25 cellular contexts compared by ENCODE assay signal in the genomic region with DNA sequence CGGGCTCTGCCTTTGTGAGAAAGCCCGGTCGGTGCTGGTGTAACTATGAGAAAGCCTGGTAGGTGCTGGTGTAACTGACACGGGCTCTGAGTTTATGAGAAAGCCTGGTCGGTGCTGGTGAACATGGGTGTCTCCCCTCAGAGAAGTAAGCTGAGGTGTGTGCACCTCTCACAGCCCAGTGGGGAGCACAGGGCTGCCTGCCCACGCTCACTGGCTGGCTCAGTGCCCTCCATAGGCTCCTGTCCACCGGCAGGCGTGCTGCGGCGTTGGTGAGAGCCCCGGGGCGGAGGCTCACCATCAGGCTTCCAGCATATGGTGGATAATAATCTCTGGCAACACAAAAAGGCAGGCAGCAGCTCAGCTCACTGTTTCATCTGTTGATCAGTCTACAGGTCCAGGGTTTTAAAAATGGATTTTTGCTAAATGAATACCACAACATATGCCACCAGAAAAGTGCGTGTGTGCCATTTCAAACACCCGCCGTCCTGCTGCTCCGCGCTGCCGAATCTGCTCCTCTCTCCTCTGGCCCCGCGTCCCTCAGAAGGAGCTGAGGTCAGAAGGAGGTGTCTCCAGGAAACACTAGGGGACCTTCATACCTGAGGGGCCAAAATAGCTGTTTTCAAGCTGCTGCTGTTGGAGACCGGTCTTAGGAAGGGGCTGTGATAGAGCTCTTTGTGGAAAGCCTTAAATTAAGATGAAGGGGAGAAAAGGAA.
DNase-seq lines count a peak whose midpoint lies in the region; TF ChIP-seq lines count a peak whose summit lies in the region.
"Had no signal": no experiment of that assay in that cellular context is flagged by ENCODE, and none has a peak within 500 bp of the region (broad histone marks: within the 10 kb centered on the region; RNA-seq: fewer than 3 reads in every experiment).

No MANE protein-coding gene starts in this region.

- H3K9ac ChIP-seq in Karpas-422 (ENCODE audit: low read length), result no peak overlapping the region

- peak; percentile 38 for DNase-seq in activated effector memory CD4-positive, alpha-beta T cell treated with anti-CD3 and anti-CD28 coated beads, Interleukin-2, amount 50 U/mL, for 16 hours
- no peak for DNase-seq in activated effector memory CD4-positive, alpha-beta T cell treated with Interleukin-2 at 50 U/mL for 16 hours
- peak; percentile 8 to 34 (median 18) for DNase-seq in Peyer's patch
- DNase-seq in islet precursor cell, result peak; percentile 37
- DNase-seq in transverse colon, result peak; percentile 1
- no peak for DNase-seq in Karpas-422
- DNase-seq in HUDEP-2 (lab: John Stamatoyannopoulos, UW; ENCODE audit: unreplicated experiment in 76 of 76), result no peak
- DNase-seq in NCI-H1105 treated with DMSO at 0.1 percent for 48 hours (lab: John Stamatoyannopoulos, UW), result no peak
- DNase-seq: activated CD4-positive, alpha-beta T cell treated with anti-CD3 and anti-CD28 coated beads for 1 hour; activated naive CD4-positive, alpha-beta T cell treated with anti-CD3 and anti-CD28 coated beads, Interleukin-2, amount 50 U/mL, for 16 hours; activated T-cell treated with anti-CD3 and anti-CD28 coated beads, Interleukin-2, amount 50 U/mL, for 48 hours; AML-193; CD8-positive, alpha-beta T cell; dermis blood vessel endothelial cell; GF-D8; Kasumi-1; kidney; NCI-H187; nephron progenitor cell; right lobe of liver; SHP77 treated with DMSO at 0.1 percent for 48 hours had no signal

- H2AFZ ChIP-seq in Karpas-422 (ENCODE audit: low read length), result no peak overlapping the region
- H2AFZ ChIP-seq: GM23338 had no signal

- no peak overlapping the region for H3K4me3 ChIP-seq in Peyer's patch
- H3K4me3 ChIP-seq in transverse colon, result no peak overlapping the region
- no peak overlapping the region for H3K4me3 ChIP-seq in Karpas-422 (ENCODE audit: low read length)
- H3K4me3 ChIP-seq: cardiac muscle cell, GM23338, lung, right lobe of liver, upper lobe of left lung had no signal

- no peak for TF ChIP-seq POLR2A in Peyer's patch (IDR thresholded peaks at IDR 0.05)
- TF ChIP-seq POLR2A in transverse colon (IDR thresholded peaks at IDR 0.05), result no peak

- H3K4me1 ChIP-seq in Peyer's patch (no peaks in the 10 kb centered on the region), transverse colon (no peaks in the 10 kb centered on the region), Karpas-422 (ENCODE audit: low read length) (no peaks in the 10 kb centered on the region)
- H3K4me1 ChIP-seq: right lobe of liver, upper lobe of left lung had no signal

- no peak for TF ChIP-seq CTCF in Peyer's patch (IDR thresholded peaks at IDR 0.05)
- TF ChIP-seq CTCF in transverse colon (IDR thresholded peaks at IDR 0.05), result no peak

- H3K27me3 ChIP-seq in Peyer's patch (no peaks in the 10 kb centered on the region), transverse colon (peaks cover 40% of the 10 kb centered on the region), Karpas-422 (ENCODE audit: low read length) (no peaks in the 10 kb centered on the region)
- H3K27me3 ChIP-seq: right lobe of liver had no signal

- intact Hi-C loops in transverse colon (cut with DNase I; ENCODE audit: low total_unique reads), result no loop called here

- no peaks in the 10 kb centered on the region for H3K36me3 ChIP-seq in Peyer's patch
- H3K36me3 ChIP-seq in transverse colon, result no peaks in the 10 kb centered on the region
- H3K36me3 ChIP-seq in Karpas-422 (ENCODE audit: insufficient read depth, low read length), result no peaks in the 10 kb centered on the region
- H3K36me3 ChIP-seq: cardiac muscle cell, right lobe of liver, upper lobe of left lung had no signal

- in situ Hi-C loops in transverse colon (cut with MboI; ENCODE audit: low pct_ligation_motif_present in 1 of 4, low pct_unique_long_range_greater_than_20kb in 1 of 4, low sequenced_read_pairs in 3 of 4), result no loop called here

- H3K79me2 ChIP-seq in Karpas-422 (ENCODE audit: low read length), result no peaks in the 10 kb centered on the region

- no peaks in the 10 kb centered on the region for H3K9me3 ChIP-seq in Peyer's patch
- H3K9me3 ChIP-seq in transverse colon, result no peaks in the 10 kb centered on the region
- no peaks in the 10 kb centered on the region for H3K9me3 ChIP-seq in Karpas-422 (ENCODE audit: low read length)
- H3K9me3 ChIP-seq: right lobe of liver, upper lobe of left lung had no signal

- no peak overlapping the region for H3K4me2 ChIP-seq in Karpas-422 (ENCODE audit: low read depth, low read length, poor library complexity, severe bottlenecking)
- H3K4me2 ChIP-seq: GM23338 had no signal

- H4K20me1 ChIP-seq in Karpas-422 (ENCODE audit: insufficient read depth, low read depth, low read length), result no peaks in the 10 kb centered on the region

- TF ChIP-seq EP300 in transverse colon (IDR thresholded peaks at IDR 0.05; ENCODE audit: low read depth), result no peak

- 80 to 83% methylated on average over 1 to 21 of the region's 21 CpGs for WGBS in transverse colon (ENCODE audit: low coverage in 1 of 2), 2 donors

- H3K9me2 ChIP-seq in Karpas-422 (replicated peaks; ENCODE audit: insufficient read depth, low read length), result no peaks in the 10 kb centered on the region

- H3K27ac ChIP-seq in Peyer's patch (no peak overlapping the region), transverse colon (no peak overlapping the region), Karpas-422 (ENCODE audit: low read length) (no peak overlapping the region)
- H3K27ac ChIP-seq: cardiac muscle cell, right lobe of liver, upper lobe of left lung had no signal

Comparison
In these comparisons a context has a peak if more than half of its experiments do, and no peak if none do; other contexts are left out.
1. DNase-seq: peak in activated effector memory CD4-positive, alpha-beta T cell treated with anti-CD3 and anti-CD28 coated beads, Interleukin-2, amount 50 U/mL, for 16 hours (single experiment), Peyer's patch (3 of 3), islet precursor cell (single experiment) and transverse colon (single experiment); none in activated effector memory CD4-positive, alpha-beta T cell treated with Interleukin-2 at 50 U/mL for 16 hours (single experiment), Karpas-422 (single experiment), HUDEP-2 (0 of 76) and NCI-H1105 treated with DMSO at 0.1 percent for 48 hours (single experiment).